ENCODE assay signal across 1 cellular context in the genomic region with DNA sequence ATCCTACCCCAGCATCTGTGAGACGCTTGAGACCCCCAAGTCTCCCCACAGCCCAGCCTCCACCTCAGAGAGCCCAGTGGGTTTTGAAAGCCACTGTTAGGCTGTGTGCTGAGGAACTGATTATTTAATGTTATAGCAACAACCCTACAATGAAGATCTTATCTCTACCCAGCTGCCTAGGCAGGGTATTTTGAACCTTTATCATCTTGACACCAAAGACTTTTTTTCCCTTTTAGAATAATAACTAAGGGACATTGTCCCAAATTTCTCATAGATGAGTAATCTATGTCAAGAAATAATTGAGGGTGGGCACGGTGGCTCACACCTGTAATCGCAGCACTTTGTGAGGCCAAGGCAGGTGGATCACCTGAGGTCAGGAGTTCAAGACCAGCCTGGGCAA.
TF ChIP-seq lines count a peak whose summit lies in the region.

No MANE protein-coding gene starts in this region.

TF ChIP-seq in SK-N-SH treated with all-trans-retinoic acid at 6 μM for 48 hours, 23 proteins besides CTCF, POLR2A, EP300 and RAD21 (continued from another document):
- TF ChIP-seq, protein P1, sequence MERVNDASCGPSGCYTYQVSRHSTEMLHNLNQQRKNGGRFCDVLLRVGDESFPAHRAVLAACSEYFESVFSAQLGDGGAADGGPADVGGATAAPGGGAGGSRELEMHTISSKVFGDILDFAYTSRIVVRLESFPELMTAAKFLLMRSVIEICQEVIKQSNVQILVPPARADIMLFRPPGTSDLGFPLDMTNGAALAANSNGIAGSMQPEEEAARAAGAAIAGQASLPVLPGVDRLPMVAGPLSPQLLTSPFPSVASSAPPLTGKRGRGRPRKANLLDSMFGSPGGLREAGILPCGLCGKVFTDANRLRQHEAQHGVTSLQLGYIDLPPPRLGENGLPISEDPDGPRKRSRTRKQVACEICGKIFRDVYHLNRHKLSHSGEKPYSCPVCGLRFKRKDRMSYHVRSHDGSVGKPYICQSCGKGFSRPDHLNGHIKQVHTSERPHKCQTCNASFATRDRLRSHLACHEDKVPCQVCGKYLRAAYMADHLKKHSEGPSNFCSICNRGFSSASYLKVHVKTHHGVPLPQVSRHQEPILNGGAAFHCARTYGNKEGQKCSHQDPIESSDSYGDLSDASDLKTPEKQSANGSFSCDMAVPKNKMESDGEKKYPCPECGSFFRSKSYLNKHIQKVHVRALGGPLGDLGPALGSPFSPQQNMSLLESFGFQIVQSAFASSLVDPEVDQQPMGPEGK (CRISPR knock-in tag; IDR thresholded peaks at IDR 0.05; ENCODE audit: borderline replicate concordance) = no peak
- TF ChIP-seq, protein P2, sequence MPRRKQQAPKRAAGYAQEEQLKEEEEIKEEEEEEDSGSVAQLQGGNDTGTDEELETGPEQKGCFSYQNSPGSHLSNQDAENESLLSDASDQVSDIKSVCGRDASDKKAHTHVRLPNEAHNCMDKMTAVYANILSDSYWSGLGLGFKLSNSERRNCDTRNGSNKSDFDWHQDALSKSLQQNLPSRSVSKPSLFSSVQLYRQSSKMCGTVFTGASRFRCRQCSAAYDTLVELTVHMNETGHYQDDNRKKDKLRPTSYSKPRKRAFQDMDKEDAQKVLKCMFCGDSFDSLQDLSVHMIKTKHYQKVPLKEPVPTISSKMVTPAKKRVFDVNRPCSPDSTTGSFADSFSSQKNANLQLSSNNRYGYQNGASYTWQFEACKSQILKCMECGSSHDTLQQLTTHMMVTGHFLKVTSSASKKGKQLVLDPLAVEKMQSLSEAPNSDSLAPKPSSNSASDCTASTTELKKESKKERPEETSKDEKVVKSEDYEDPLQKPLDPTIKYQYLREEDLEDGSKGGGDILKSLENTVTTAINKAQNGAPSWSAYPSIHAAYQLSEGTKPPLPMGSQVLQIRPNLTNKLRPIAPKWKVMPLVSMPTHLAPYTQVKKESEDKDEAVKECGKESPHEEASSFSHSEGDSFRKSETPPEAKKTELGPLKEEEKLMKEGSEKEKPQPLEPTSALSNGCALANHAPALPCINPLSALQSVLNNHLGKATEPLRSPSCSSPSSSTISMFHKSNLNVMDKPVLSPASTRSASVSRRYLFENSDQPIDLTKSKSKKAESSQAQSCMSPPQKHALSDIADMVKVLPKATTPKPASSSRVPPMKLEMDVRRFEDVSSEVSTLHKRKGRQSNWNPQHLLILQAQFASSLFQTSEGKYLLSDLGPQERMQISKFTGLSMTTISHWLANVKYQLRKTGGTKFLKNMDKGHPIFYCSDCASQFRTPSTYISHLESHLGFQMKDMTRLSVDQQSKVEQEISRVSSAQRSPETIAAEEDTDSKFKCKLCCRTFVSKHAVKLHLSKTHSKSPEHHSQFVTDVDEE (CRISPR knock-in tag; IDR thresholded peaks at IDR 0.05) = no peak
- TF ChIP-seq ZC3H10 (CRISPR knock-in tag; IDR thresholded peaks at IDR 0.05) (no peak), GLIS3 (CRISPR knock-in tag; IDR thresholded peaks at IDR 0.05) (no peak)
TF ChIP-seq in SK-N-SH treated with all-trans-retinoic acid at 6 μM for 48 hours: peak in this region for 0.
